ENCODE assay signal across 8 cellular contexts in genomic region chr10:75043256-75044121, GRCh38.
DNase-seq lines count a peak whose midpoint lies in the region; ATAC-seq lines count a peak whose summit lies in the region.

No MANE protein-coding gene starts in this region.

- H3K4me3 ChIP-seq in NT2/D1 (ENCODE audit: insufficient read length, low read depth) = peak overlapping the region; percentile 26

- H3K36me3 ChIP-seq in NT2/D1 (ENCODE audit: insufficient read depth, insufficient read length, low read length) = no peaks in the 10 kb centered on the region

- no peaks in the 10 kb centered on the region for H3K4me1 ChIP-seq in NT2/D1 (ENCODE audit: insufficient read depth, insufficient read length)

- H3K9ac ChIP-seq in NT2/D1 (ENCODE audit: insufficient read length, low read depth) = peak overlapping the region; percentile 1

- H3K27me3 ChIP-seq in NT2/D1 (ENCODE audit: insufficient read depth, insufficient read length) = peaks cover 27% of the 10 kb centered on the region

- H3K4me3 Mint-ChIP-seq in activated T-cell treated with anti-CD3 and anti-CD28 coated beads, Interleukin-2, amount 50 U/mL, for 4 hours = no peak overlapping the region
- peak overlapping the region; percentile 62 for H3K4me3 Mint-ChIP-seq in stimulated activated effector memory CD8-positive, alpha-beta T cell treated with anti-CD3 and anti-CD28 coated beads, Interleukin-12 subunit alpha, Interleukin-12 subunit beta, amount 100 ng/mL, for 72 hours

- no peaks in the 10 kb centered on the region for H3K9me3 ChIP-seq in NT2/D1 (ENCODE audit: insufficient read depth, low read length)

- peaks cover 2% of the 10 kb centered on the region for H3K4me1 Mint-ChIP-seq in activated T-cell treated with anti-CD3 and anti-CD28 coated beads, Interleukin-2, amount 50 U/mL, for 4 hours (ENCODE audit: low read depth)
- peaks cover 18% of the 10 kb centered on the region for H3K4me1 Mint-ChIP-seq in stimulated activated effector memory CD8-positive, alpha-beta T cell treated with anti-CD3 and anti-CD28 coated beads, Interleukin-12 subunit alpha, Interleukin-12 subunit beta, amount 100 ng/mL, for 72 hours

- peak; percentile 27 for DNase-seq in NT2/D1 (ENCODE audit: low read depth, low spot score)
- peak; percentile 20 for DNase-seq in activated T-cell treated with anti-CD3 and anti-CD28 coated beads, Interleukin-2, amount 50 U/mL, for 4 hours
- DNase-seq in left lobe of liver (ENCODE audit: low spot score) = peak; percentile 44
- DNase-seq in stimulated activated effector memory CD8-positive, alpha-beta T cell treated with anti-CD3 and anti-CD28 coated beads, Interleukin-12 subunit alpha, Interleukin-12 subunit beta, amount 100 ng/mL, for 72 hours (ENCODE audit: low spot score in 2 of 2) = peak; percentile 36 to 59
- no peak for DNase-seq in dermis blood vessel endothelial cell

- H3K27me3 Mint-ChIP-seq in activated T-cell treated with anti-CD3 and anti-CD28 coated beads, Interleukin-2, amount 50 U/mL, for 4 hours (ENCODE audit: low read depth) = peaks cover 6% of the 10 kb centered on the region

- peak overlapping the region; percentile 60 for H3K27ac Mint-ChIP-seq in stimulated activated effector memory CD8-positive, alpha-beta T cell treated with anti-CD3 and anti-CD28 coated beads, Interleukin-12 subunit alpha, Interleukin-12 subunit beta, amount 100 ng/mL, for 72 hours

- no peaks in the 10 kb centered on the region for H3K36me3 Mint-ChIP-seq in activated T-cell treated with anti-CD3 and anti-CD28 coated beads, Interleukin-2, amount 50 U/mL, for 4 hours (ENCODE audit: insufficient read depth)
- no peaks in the 10 kb centered on the region for H3K36me3 Mint-ChIP-seq in stimulated activated effector memory CD8-positive, alpha-beta T cell treated with anti-CD3 and anti-CD28 coated beads, Interleukin-12 subunit alpha, Interleukin-12 subunit beta, amount 100 ng/mL, for 72 hours

- ATAC-seq in activated T-cell treated with anti-CD3 and anti-CD28 coated beads, Interleukin-2, amount 50 U/mL, for 4 hours = peak; percentile 44 to 59
- ATAC-seq in left lobe of liver = no peak
- ATAC-seq in stimulated activated effector memory CD8-positive, alpha-beta T cell treated with anti-CD3 and anti-CD28 coated beads, Interleukin-12 subunit alpha, Interleukin-12 subunit beta, amount 100 ng/mL, for 72 hours = peak; percentile 67
- ATAC-seq in GM21515 (IDR thresholded peaks at IDR 0.05; ENCODE audit: unreplicated experiment) = no peak
- ATAC-seq in HG03139 (IDR thresholded peaks at IDR 0.05; ENCODE audit: unreplicated experiment) = no peak
- no peak for ATAC-seq in GM21723 (IDR thresholded peaks at IDR 0.05; ENCODE audit: unreplicated experiment)

- no peaks in the 10 kb centered on the region for H3K9me3 Mint-ChIP-seq in activated T-cell treated with anti-CD3 and anti-CD28 coated beads, Interleukin-2, amount 50 U/mL, for 4 hours
- H3K9me3 Mint-ChIP-seq in stimulated activated effector memory CD8-positive, alpha-beta T cell treated with anti-CD3 and anti-CD28 coated beads, Interleukin-12 subunit alpha, Interleukin-12 subunit beta, amount 100 ng/mL, for 72 hours = no peaks in the 10 kb centered on the region

Comparison
In these comparisons a context has a peak if more than half of its experiments do, and no peak if none do; other contexts are left out.
1. ATAC-seq: peak in activated T-cell treated with anti-CD3 and anti-CD28 coated beads, Interleukin-2, amount 50 U/mL, for 4 hours (2 of 2) and stimulated activated effector memory CD8-positive, alpha-beta T cell treated with anti-CD3 and anti-CD28 coated beads, Interleukin-12 subunit alpha, Interleukin-12 subunit beta, amount 100 ng/mL, for 72 hours (single experiment); none in left lobe of liver (single experiment), GM21515 (single experiment), HG03139 (single experiment) and GM21723 (single experiment).